In genomic region chr14:34356267-34356660, GRCh38 we compare ENCODE assay signal across 12 cellular contexts.
DNase-seq lines count a peak whose midpoint lies in the region; ATAC-seq, FAIRE-seq and TF ChIP-seq lines count a peak whose summit lies in the region.
"Had no signal": no experiment of that assay in that cellular context is flagged by ENCODE, and none has a peak within 500 bp of the region (broad histone marks: within the 10 kb centered on the region; RNA-seq: fewer than 3 reads in every experiment).

No MANE protein-coding gene starts in this region.

- H2BK20ac ChIP-seq in H1 (ENCODE audit: low read length) = no peak overlapping the region

- H3K4me2 ChIP-seq in H1 (ENCODE audit: insufficient read depth in 1 of 2, low read depth in 2 of 2, low read length in 2 of 2) = no peak overlapping the region

- no peak overlapping the region for H2BK120ac ChIP-seq in H1 (replicated peaks; ENCODE audit: low read depth, low read length)

- TF ChIP-seq CTCF in H1 (IDR thresholded peaks at IDR 0.05; ENCODE audit: control extremely low read depth in 1 of 3, insufficient read depth in 1 of 3, low read depth in 1 of 3, low read length in 3 of 3) (no peak), nephron progenitor cell (IDR thresholded peaks at IDR 0.05) (no peak)

- no peak overlapping the region for H3K4me3 Mint-ChIP-seq in nephron progenitor cell
- H3K4me3 Mint-ChIP-seq: CD8-positive, alpha-beta T cell had no signal

- H3K18ac ChIP-seq in H1 (ENCODE audit: extremely low read depth, low read length) = no peak overlapping the region

- no peaks in the 10 kb centered on the region for H3K36me3 Mint-ChIP-seq in nephron progenitor cell (ENCODE audit: low read depth)
- H3K36me3 Mint-ChIP-seq: CD8-positive, alpha-beta T cell had no signal

- H2BK15ac ChIP-seq in H1 (ENCODE audit: low read length) = no peak overlapping the region

- H3K9me3 ChIP-seq in H1 (ENCODE audit: insufficient read depth in 2 of 2, low read depth in 1 of 2, low read length in 1 of 2) = no peaks in the 10 kb centered on the region

- no peak overlapping the region for H3K14ac ChIP-seq in H1 (ENCODE audit: insufficient read length)

- H4K8ac ChIP-seq in H1 (ENCODE audit: extremely low read depth, insufficient read depth, low read length) = no peak overlapping the region

- H3K79me1 ChIP-seq in H1 (ENCODE audit: low read depth, low read length) = no peaks in the 10 kb centered on the region

- no peak overlapping the region for H3K9ac ChIP-seq in H1 (replicated peaks in 1 of 4; ENCODE audit: extremely low read depth in 1 of 4, low read depth in 3 of 4, low read length in 3 of 4)

- no peak for TF ChIP-seq POLR2A in H1 (IDR thresholded peaks at IDR 0.05; ENCODE audit: control extremely low read depth in 1 of 2, low read depth in 2 of 2, low read length in 2 of 2)

- H2BK12ac ChIP-seq in H1 (ENCODE audit: low read depth, low read length) = no peak overlapping the region

- peaks cover 0 to 1% (median 0%) of the 10 kb centered on the region in 4 experiments; a peak in 1 of 7 replicates for H3K27me3 ChIP-seq in H1 (replicated peaks in 1 of 4; ENCODE audit: control insufficient read depth in 3 of 4, extremely low read depth in 1 of 4, insufficient read depth in 3 of 4, low read length in 3 of 4)

- no peaks in the 10 kb centered on the region for H3K23me2 ChIP-seq in H1 (ENCODE audit: low read depth, low read length)

- no peak overlapping the region for H3K23ac ChIP-seq in H1 (ENCODE audit: insufficient read length)

- H3K27ac ChIP-seq in H1 (ENCODE audit: low read depth, low read length) = no peak overlapping the region

- WGBS in H1 (ENCODE audit: extremely low coverage in 1 of 2, insufficient coverage in 1 of 2, insufficient read length in 1 of 2, insufficient replicate concordance in 2 of 2, low coverage in 1 of 2, low lambda C conversion rate in 2 of 2, missing lambda C conversion rate in 1 of 2), 2 experiments = 85% methylated on average over 4 of the region's 4 CpGs; no CpG with 5 or more reads in 1 of the 2 experiments

- H4K20me1 ChIP-seq in H1 (replicated peaks in 1 of 2; ENCODE audit: control insufficient read depth in 1 of 2, insufficient read depth in 2 of 2, low read length in 2 of 2) = no peaks in the 10 kb centered on the region

- H4K5ac ChIP-seq in H1 (ENCODE audit: insufficient read length, low read depth, low read length) = no peak overlapping the region

- H3K27me3 Mint-ChIP-seq in nephron progenitor cell (ENCODE audit: low read depth, poor library complexity) = peaks cover 2% of the 10 kb centered on the region

- H3K56ac ChIP-seq in H1 (replicated peaks; ENCODE audit: insufficient read length, low read depth, low read length) = no peak overlapping the region

- no peak overlapping the region for H2AK5ac ChIP-seq in H1 (ENCODE audit: low read depth, low read length)

- CTCF ChIA-PET in H1 (lab: Charles Lee; ENCODE audit: partially characterized antibody) = interaction anchor here (0.9 to 1.6 kb wide), 3 partner anchors 9 to 82 kb away, joined by 4 to 6 read pairs (median 4); no protein-coding TSS in a partner anchor

- H4K91ac ChIP-seq in H1 (replicated peaks; ENCODE audit: insufficient read length, low read length) = no peak overlapping the region

- DNase-seq in EH (ENCODE audit: low read depth) (peak; percentile 34), NCI-H69 (lab: John Stamatoyannopoulos, UW) (peak; percentile 72), H1 (ENCODE audit: low read depth in 1 of 2, low spot score in 2 of 2) (no peak), nephron progenitor cell (no peak), mucosa of gallbladder (ENCODE audit: low spot score) (no peak), HuH-7 (ENCODE audit: low spot score) (no peak), inferior parietal cortex (ENCODE audit: extremely low spot score) (no peak)
- DNase-seq: CD8-positive, alpha-beta T cell; NCI-H510A treated with DMSO at 0.1 percent for 48 hours; stimulated activated naive CD4-positive, alpha-beta T cell treated with Interleukin-2 at 50 U/mL for 16 hours had no signal

- no peaks in the 10 kb centered on the region for H3K4me1 ChIP-seq in H1 (replicated peaks in 1 of 4; ENCODE audit: control insufficient read depth in 3 of 4, insufficient read depth in 4 of 4, low read length in 3 of 4)

- no peak overlapping the region for H3K4ac ChIP-seq in H1 (replicated peaks; ENCODE audit: insufficient read length, low read depth, low read length)

- peaks cover 6% of the 10 kb centered on the region for H3K4me1 Mint-ChIP-seq in nephron progenitor cell

- no peak for ATAC-seq in GM21526 (IDR thresholded peaks at IDR 0.05; ENCODE audit: low FRiP score, unreplicated experiment)
- ATAC-seq: CD8-positive, alpha-beta T cell; GM12878 had no signal

- H3K4me3 ChIP-seq in H1 (ENCODE audit: extremely low read depth in 1 of 4, insufficient read depth in 2 of 4, low read depth in 3 of 4, low read length in 4 of 4) = no peak overlapping the region
- H3K4me3 ChIP-seq: GM12878 had no signal

- no peak for FAIRE-seq in H1 (lab: Jason Lieb, UNC)
- FAIRE-seq: GM12878 had no signal

- no peak overlapping the region for H2AFZ ChIP-seq in H1 (ENCODE audit: low read length)

- no peaks in the 10 kb centered on the region for H3K79me2 ChIP-seq in H1 (ENCODE audit: control insufficient read depth in 1 of 2, insufficient read depth in 2 of 2, low read length in 2 of 2)

- H3K36me3 ChIP-seq in H1 (ENCODE audit: control insufficient read depth in 2 of 4, insufficient read depth in 4 of 4, low read length in 3 of 4) = no peaks in the 10 kb centered on the region

- TF ChIP-seq RAD21 in H1 (IDR thresholded peaks at IDR 0.05 in 1 of 2, conservative IDR thresholded peaks at IDR 0.05 in 1 of 2; ENCODE audit: low read depth in 2 of 2, low read length in 2 of 2) = no peak

- no peaks in the 10 kb centered on the region for H3K9me3 Mint-ChIP-seq in nephron progenitor cell
- H3K9me3 Mint-ChIP-seq: CD8-positive, alpha-beta T cell had no signal

- POLR2A ChIA-PET in H1 (lab: Charles Lee; ENCODE audit: partially characterized antibody) = no interaction called here

- no peak overlapping the region for H2BK5ac ChIP-seq in H1 (ENCODE audit: low read depth, low read length)

- TF ChIP-seq EP300 in H1 (IDR thresholded peaks at IDR 0.05; ENCODE audit: borderline replicate concordance in 1 of 2, low read depth in 2 of 2, low read length in 2 of 2) = no peak

- H3K27ac Mint-ChIP-seq in nephron progenitor cell = peak overlapping the region; percentile 13
- H3K27ac Mint-ChIP-seq: CD8-positive, alpha-beta T cell had no signal

TF ChIP-seq in H1, 55 proteins besides CTCF, POLR2A, EP300 and RAD21:
- TF ChIP-seq CEBPB (IDR thresholded peaks at IDR 0.05; ENCODE audit: low read depth, low read length) (peak; percentile 27; the same call in 1 of the 2 replicates), SAP30 (IDR thresholded peaks at IDR 0.05; ENCODE audit: insufficient read depth, insufficient replicate concordance, low read length) (no peak)
TF ChIP-seq in H1: peak in this region for 1.

Comparison
In these comparisons a context has a peak if more than half of its experiments do, and no peak if none do; other contexts are left out.
1. DNase-seq: peak in EH (single experiment) and NCI-H69 (single experiment); none in H1 (0 of 2), nephron progenitor cell (single experiment), mucosa of gallbladder (single experiment), HuH-7 (single experiment) and inferior parietal cortex (single experiment).